ENCODE assay signal across 9 cellular contexts in the genomic region with DNA sequence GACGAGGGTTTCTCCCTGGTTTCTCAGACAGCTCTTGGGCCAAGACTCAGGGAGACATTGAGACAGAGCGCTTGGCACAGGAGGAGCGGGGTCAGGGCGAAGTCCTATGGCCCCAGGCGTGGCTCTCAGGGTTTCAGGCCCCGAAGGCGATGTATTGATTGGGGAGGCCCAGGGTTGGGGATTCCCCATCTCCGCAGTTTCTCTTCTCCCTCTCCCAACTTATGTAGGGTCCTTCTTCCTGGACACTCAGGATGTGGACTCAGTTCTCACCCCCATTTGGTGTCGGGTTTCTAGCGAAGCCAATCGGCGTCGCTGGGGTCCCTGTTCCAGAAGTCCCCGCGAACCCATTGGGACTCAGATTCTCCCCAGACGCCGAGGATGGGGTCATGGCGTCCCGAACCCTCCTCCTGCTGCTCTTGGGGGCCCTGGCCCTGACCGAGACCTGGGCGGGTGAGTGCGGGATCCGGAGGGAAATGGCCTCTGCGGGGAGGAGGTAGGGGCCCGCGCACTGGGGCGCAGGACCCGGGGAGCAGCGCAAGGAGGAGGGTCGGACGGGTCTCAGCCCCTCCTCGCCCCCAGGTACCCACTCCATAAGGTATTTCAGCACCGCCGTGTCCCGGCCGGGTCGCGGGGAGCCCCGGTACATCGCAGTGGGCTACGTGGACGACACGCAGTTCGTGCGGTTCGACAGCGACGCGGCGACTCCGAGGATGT. TPM values are rescaled to one million over a fixed set of nuclear protein-coding genes. Genes with fewer than 3 reads are reported as not detected.
DNase-seq lines count a peak whose midpoint lies in the region; ATAC-seq, FAIRE-seq and TF ChIP-seq lines count a peak whose summit lies in the region.
"Had no signal": no experiment of that assay in that cellular context is flagged by ENCODE, and none has a peak within 500 bp of the region (broad histone marks: within the 10 kb centered on the region; RNA-seq: fewer than 3 reads in every experiment).

No MANE protein-coding gene starts in this region.

- peaks cover 23 to 31% (median 27%) of the 10 kb centered on the region in 10 experiments for H3K4me1 ChIP-seq in BLaER1 treated with 17β-estradiol and CSF1 and Interleukin-3, amounts not matched to agents 10 nM and 100 nM
- peaks cover 9% of the 10 kb centered on the region for H3K4me1 ChIP-seq in endothelial cell of umbilical vein (ENCODE audit: control insufficient read depth, extremely low read depth, insufficient read depth, low read length)
- no peaks in the 10 kb centered on the region for H3K4me1 ChIP-seq in neuronal stem cell (ENCODE audit: control insufficient read depth in 2 of 2, insufficient read depth in 1 of 2, low read depth in 1 of 2, low read length in 2 of 2)
- no peaks in the 10 kb centered on the region for H3K4me1 ChIP-seq in neural progenitor cell
- H3K4me1 ChIP-seq in PC-3 (ENCODE audit: insufficient read depth, low read length) = no peaks in the 10 kb centered on the region

- WGBS in neuronal stem cell (ENCODE audit: extremely low coverage in 2 of 2, insufficient read length in 2 of 2, insufficient replicate concordance in 1 of 2), 2 donors = no CpG with 5 or more reads among the region's 51 CpGs

- no peaks in the 10 kb centered on the region for H3K9me2 ChIP-seq in PC-3 (replicated peaks; ENCODE audit: low read length)

- H3K27me3 ChIP-seq in BLaER1 treated with 17β-estradiol and CSF1 and Interleukin-3, amounts not matched to agents 10 nM and 100 nM = no peaks in the 10 kb centered on the region; a peak in 1 of 22 replicates
- peaks cover 4% of the 10 kb centered on the region for H3K27me3 ChIP-seq in H7 (ENCODE audit: control insufficient read depth, insufficient read depth, low read length)
- peaks cover 0 to 2% of the 10 kb centered on the region in 2 experiments for H3K27me3 ChIP-seq in endothelial cell of umbilical vein (ENCODE audit: control insufficient read depth in 2 of 2, insufficient read depth in 2 of 2, low read length in 2 of 2)
- peaks cover 0 to 8% (median 2%) of the 10 kb centered on the region in 3 experiments for H3K27me3 ChIP-seq in neuronal stem cell (ENCODE audit: control insufficient read depth in 3 of 3, insufficient read depth in 3 of 3, low read depth in 1 of 3, low read length in 3 of 3)
- peaks cover 10% of the 10 kb centered on the region for H3K27me3 ChIP-seq in neural progenitor cell
- H3K27me3 ChIP-seq in PC-3 (ENCODE audit: low read length) = no peaks in the 10 kb centered on the region

- no peaks in the 10 kb centered on the region for H3K9me1 ChIP-seq in endothelial cell of umbilical vein (replicated peaks; ENCODE audit: control insufficient read depth, extremely low read depth, insufficient read depth, low read length)

- H2AK5ac ChIP-seq in neuronal stem cell (ENCODE audit: low read depth, low read length) = no peak overlapping the region

- peak overlapping the region; percentile 17 for H4K8ac ChIP-seq in neuronal stem cell (ENCODE audit: low read depth, low read length)

- H3K18ac ChIP-seq in neuronal stem cell (ENCODE audit: low read length) = no peak overlapping the region

- peak overlapping the region; percentile 86 to 97 (median 95) for H3K9ac ChIP-seq in BLaER1 treated with 17β-estradiol and CSF1 and Interleukin-3, amounts not matched to agents 10 nM and 100 nM
- H3K9ac ChIP-seq in endothelial cell of umbilical vein (replicated peaks; ENCODE audit: extremely low read depth, insufficient read depth, low read length) = peak overlapping the region; percentile 75
- H3K9ac ChIP-seq in neuronal stem cell (ENCODE audit: low read depth, low read length, poor library complexity) = peak overlapping the region; percentile 21
- H3K9ac ChIP-seq in neural progenitor cell = no peak overlapping the region
- H3K9ac ChIP-seq in PC-3 (ENCODE audit: low read length) = no peak overlapping the region

- dilution Hi-C loops in endothelial cell of umbilical vein (cut with MboI; ENCODE audit: extremely low pct_ligation_motif_present, low sequenced_read_pairs) = no loop called here

- no peak for TF ChIP-seq POLR2A in endothelial cell of umbilical vein (IDR thresholded peaks at IDR 0.05; ENCODE audit: low read depth, low read length)

- H2AFZ ChIP-seq in endothelial cell of umbilical vein (ENCODE audit: low read depth, low read length) = peak overlapping the region; percentile 99
- H2AFZ ChIP-seq in neuronal stem cell (ENCODE audit: low read length) = peak overlapping the region; percentile 7
- no peak overlapping the region for H2AFZ ChIP-seq in neural progenitor cell (replicated peaks)
- H2AFZ ChIP-seq in PC-3 (ENCODE audit: low read length) = no peak overlapping the region

- H2BK120ac ChIP-seq in neuronal stem cell (ENCODE audit: low read depth, low read length) = no peak overlapping the region

- CTCF ChIA-PET in endothelial cell of umbilical vein (lab: Charles Lee) (interaction anchor here (1.1 to 1.2 kb wide), 2 partner anchors 177 to 188 kb away, joined by 3 to 4 read pairs; no protein-coding TSS in a partner anchor), PC-3 (lab: Charles Lee) (no interaction called here)

- H3K9me3 ChIP-seq in BLaER1 treated with 17β-estradiol and CSF1 and Interleukin-3, amounts not matched to agents 10 nM and 100 nM (replicated peaks in 1 of 11) = no peaks in the 10 kb centered on the region
- H3K9me3 ChIP-seq in endothelial cell of umbilical vein (replicated peaks; ENCODE audit: control insufficient read depth, insufficient read depth, low read length) = no peaks in the 10 kb centered on the region
- H3K9me3 ChIP-seq in neuronal stem cell (replicated peaks in 1 of 2; ENCODE audit: control insufficient read depth in 2 of 2, insufficient read depth in 1 of 2, low read depth in 1 of 2, low read length in 2 of 2) = no peaks in the 10 kb centered on the region
- H3K9me3 ChIP-seq in neural progenitor cell (ENCODE audit: low read depth) = no peaks in the 10 kb centered on the region
- no peaks in the 10 kb centered on the region for H3K9me3 ChIP-seq in PC-3 (ENCODE audit: low read length)

- H3K4me2 ChIP-seq in BLaER1 treated with 17β-estradiol and CSF1 and Interleukin-3, amounts not matched to agents 10 nM and 100 nM = peak overlapping the region; percentile 82 to 99 (median 94)
- H3K4me2 ChIP-seq in endothelial cell of umbilical vein (ENCODE audit: insufficient read depth, low read length) = peak overlapping the region; percentile 78
- peak overlapping the region; percentile 40 for H3K4me2 ChIP-seq in neuronal stem cell (ENCODE audit: insufficient read depth, low read length, poor library complexity, severe bottlenecking)
- no peak overlapping the region for H3K4me2 ChIP-seq in neural progenitor cell
- no peak overlapping the region for H3K4me2 ChIP-seq in PC-3 (ENCODE audit: low read length)

- H3K27ac ChIP-seq in BLaER1 treated with 17β-estradiol and CSF1 and Interleukin-3, amounts not matched to agents 10 nM and 100 nM = peak overlapping the region; percentile 90 to 98 (median 95)
- peak overlapping the region; percentile 63 for H3K27ac ChIP-seq in endothelial cell of umbilical vein (ENCODE audit: insufficient read depth, low read depth, low read length)
- no peak overlapping the region for H3K27ac ChIP-seq in neuronal stem cell (replicated peaks; ENCODE audit: low read length)
- H3K27ac ChIP-seq in neural progenitor cell = no peak overlapping the region
- H3K27ac ChIP-seq in PC-3 (ENCODE audit: low read length) = no peak overlapping the region

- no peak overlapping the region for H2BK15ac ChIP-seq in neuronal stem cell (ENCODE audit: low read length)

- TF ChIP-seq CTCF in endothelial cell of umbilical vein (IDR thresholded peaks at IDR 0.05; ENCODE audit: extremely low read depth in 1 of 2, insufficient read depth in 1 of 2, low read depth in 1 of 2, low read length in 2 of 2) (no peak), neural progenitor cell (IDR thresholded peaks at IDR 0.05) (no peak), PC-3 (conservative IDR thresholded peaks at IDR 0.05; ENCODE audit: low read depth, low read length) (no peak)

- POLR2A ChIA-PET in endothelial cell of umbilical vein (lab: Charles Lee) = no interaction called here
- POLR2A ChIA-PET in PC-3 (lab: Charles Lee; ENCODE audit: unreplicated experiment) = no interaction called here

- peaks cover 4% of the 10 kb centered on the region for H3K27me3 Mint-ChIP-seq in T-helper 1 cell treated with Interleukin-12 subunit alpha and Interleukin-12 subunit beta and Interleukin-4 antibody, amounts not matched to agents 30 μg/mL and 1 μg/mL, for 36 hours (ENCODE audit: low read depth)
- H3K27me3 Mint-ChIP-seq in neural progenitor cell (ENCODE audit: insufficient read depth, low read depth) = peaks cover 3% of the 10 kb centered on the region

- no peak overlapping the region for H3K4ac ChIP-seq in neuronal stem cell (ENCODE audit: low read length)

- H3F3A ChIP-seq in neural progenitor cell (ENCODE audit: low read depth) = no peaks in the 10 kb centered on the region
- H3F3A ChIP-seq in PC-3 (ENCODE audit: low read length, unreplicated experiment) = no peaks in the 10 kb centered on the region

- no peak overlapping the region for H4K91ac ChIP-seq in neuronal stem cell (ENCODE audit: low read depth, low read length, poor library complexity)

- peak overlapping the region; percentile 98 for H3K27ac Mint-ChIP-seq in T-helper 1 cell treated with Interleukin-12 subunit alpha and Interleukin-12 subunit beta and Interleukin-4 antibody, amounts not matched to agents 30 μg/mL and 1 μg/mL, for 36 hours
- H3K27ac Mint-ChIP-seq in neural progenitor cell = no peak overlapping the region

- peak overlapping the region; percentile 72 to 84 (median 75) for H3K4me3 ChIP-seq in BLaER1 treated with 17β-estradiol and CSF1 and Interleukin-3, amounts not matched to agents 10 nM and 100 nM
- H3K4me3 ChIP-seq in H7 (ENCODE audit: insufficient read depth, low read depth, low read length) (peak overlapping the region; percentile 42), endothelial cell of umbilical vein (replicated peaks in 1 of 3; ENCODE audit: insufficient read depth in 1 of 3, low read depth in 1 of 3, low read length in 3 of 3) (peak overlapping the region; percentile 67 to 74 (median 70)), neuronal stem cell (ENCODE audit: low read length in 2 of 2) (peak overlapping the region in 1 of 2 donors; percentile 69), neural progenitor cell (no peak overlapping the region), PC-3 (ENCODE audit: low read length) (no peak overlapping the region)

- no TSS peak for BruUV-seq in endothelial cell of umbilical vein (replicated peaks; lab: Mats Ljungman, UMichigan)
- no TSS peak for BruUV-seq in PC-3 (replicated peaks; lab: Mats Ljungman, UMichigan)

- H3K36me3 Mint-ChIP-seq in T-helper 1 cell treated with Interleukin-12 subunit alpha and Interleukin-12 subunit beta and Interleukin-4 antibody, amounts not matched to agents 30 μg/mL and 1 μg/mL, for 36 hours (ENCODE audit: low read depth) = peaks cover 18% of the 10 kb centered on the region
- H3K36me3 Mint-ChIP-seq in neural progenitor cell = no peaks in the 10 kb centered on the region

- no peaks in the 10 kb centered on the region for H3K79me1 ChIP-seq in neuronal stem cell (ENCODE audit: low read depth, low read length)

- intact Hi-C loops in endothelial cell of umbilical vein (cut with micrococcal nuclease) = loop anchor here (2.0 kb wide), 1 partner anchor 39 kb away; no protein-coding TSS in a partner anchor
- intact Hi-C loops in PC-3 (cut with micrococcal nuclease) = no loop called here

- no peak overlapping the region for H3K14ac ChIP-seq in neuronal stem cell (ENCODE audit: low read length)

- H3K9me3 Mint-ChIP-seq in T-helper 1 cell treated with Interleukin-12 subunit alpha and Interleukin-12 subunit beta and Interleukin-4 antibody, amounts not matched to agents 30 μg/mL and 1 μg/mL, for 36 hours = no peaks in the 10 kb centered on the region
- H3K9me3 Mint-ChIP-seq in neural progenitor cell = peaks cover 7% of the 10 kb centered on the region

- FAIRE-seq in endothelial cell of umbilical vein (lab: Jason Lieb, UNC) = no peak
- FAIRE-seq: colon had no signal

- H3K4me1 Mint-ChIP-seq in T-helper 1 cell treated with Interleukin-12 subunit alpha and Interleukin-12 subunit beta and Interleukin-4 antibody, amounts not matched to agents 30 μg/mL and 1 μg/mL, for 36 hours (ENCODE audit: low read depth) = peaks cover 29% of the 10 kb centered on the region
- H3K4me1 Mint-ChIP-seq in neural progenitor cell = no peaks in the 10 kb centered on the region

- H3K23ac ChIP-seq in neuronal stem cell (ENCODE audit: low read depth, low read length, poor library complexity) = no peak overlapping the region

- H3K79me2 ChIP-seq in endothelial cell of umbilical vein (ENCODE audit: control insufficient read depth, insufficient read depth, low read length) = no peaks in the 10 kb centered on the region
- no peaks in the 10 kb centered on the region for H3K79me2 ChIP-seq in neural progenitor cell (ENCODE audit: low read depth)
- H3K79me2 ChIP-seq in PC-3 (ENCODE audit: low read length) = no peaks in the 10 kb centered on the region

- H3K4me3 Mint-ChIP-seq in T-helper 1 cell treated with Interleukin-12 subunit alpha and Interleukin-12 subunit beta and Interleukin-4 antibody, amounts not matched to agents 30 μg/mL and 1 μg/mL, for 36 hours = peak overlapping the region; percentile 92
- H3K4me3 Mint-ChIP-seq in neural progenitor cell = no peak overlapping the region

- ATAC-seq in HG03108 (IDR thresholded peaks at IDR 0.05; ENCODE audit: unreplicated experiment) = no peak
- no peak for ATAC-seq in PC-3

- peak; percentile 41 for DNase-seq in H7
- DNase-seq in endothelial cell of umbilical vein (ENCODE audit: low read depth, low spot score) = no peak
- DNase-seq in neuronal stem cell (ENCODE audit: low spot score) = no peak
- DNase-seq in neural progenitor cell (ENCODE audit: low spot score) = no peak
- DNase-seq in PC-3 = no peak

- no peaks in the 10 kb centered on the region for H4K20me1 ChIP-seq in BLaER1 treated with 17β-estradiol and CSF1 and Interleukin-3, amounts not matched to agents 10 nM and 100 nM
- H4K20me1 ChIP-seq in endothelial cell of umbilical vein (replicated peaks; ENCODE audit: control insufficient read depth, extremely low read depth, insufficient read depth, low read length) = no peaks in the 10 kb centered on the region
- H4K20me1 ChIP-seq in neural progenitor cell (ENCODE audit: low read depth) = no peaks in the 10 kb centered on the region
- no peaks in the 10 kb centered on the region for H4K20me1 ChIP-seq in PC-3 (ENCODE audit: low read length)

- no peak overlapping the region for H2BK12ac ChIP-seq in neuronal stem cell (ENCODE audit: low read length)

- no peak overlapping the region for H2BK5ac ChIP-seq in neuronal stem cell (ENCODE audit: low read length)

- H3K36me3 ChIP-seq in BLaER1 treated with 17β-estradiol and CSF1 and Interleukin-3, amounts not matched to agents 10 nM and 100 nM = no peaks in the 10 kb centered on the region
- H3K36me3 ChIP-seq in H7 (replicated peaks; ENCODE audit: control insufficient read depth, insufficient read depth, low read length) = no peaks in the 10 kb centered on the region
- H3K36me3 ChIP-seq in endothelial cell of umbilical vein (ENCODE audit: control insufficient read depth in 2 of 2, extremely low read depth in 1 of 2, insufficient read depth in 2 of 2, low read length in 2 of 2) = no peaks in the 10 kb centered on the region
- H3K36me3 ChIP-seq in neuronal stem cell (replicated peaks in 1 of 2; ENCODE audit: control insufficient read depth in 2 of 2, insufficient read depth in 2 of 2, low read length in 2 of 2) = no peaks in the 10 kb centered on the region
- no peaks in the 10 kb centered on the region for H3K36me3 ChIP-seq in neural progenitor cell
- H3K36me3 ChIP-seq in PC-3 (ENCODE audit: low read depth, low read length) = no peaks in the 10 kb centered on the region

RNA-seq across cellular contexts. Expression of a gene that starts 16.1 kb away (rescaled TPM):
- 55.5 and 73.8 TPM in 2 replicates for total RNA-seq in H7 (2014; rRNA removed; shearing (Covaris generic))
- total RNA-seq in endothelial cell of umbilical vein (153 and 294 TPM in 2 replicates), neural progenitor cell (ENCODE audit: low replicate concordance) (107 and 278 TPM in 2 replicates), PC-3 (2014; rRNA removed) (426 and 435 TPM in 2 replicates)
- 822 and 905 TPM in 2 replicates for polyA plus RNA-seq in endothelial cell of umbilical vein
- polyA plus RNA-seq in endothelial cell of umbilical vein (2011; cell fraction: cytosol; rRNA removed) = 512 and 643 TPM in 2 replicates
- polyA plus RNA-seq in endothelial cell of umbilical vein (2011; cell fraction: nucleus; rRNA removed) = 369 and 390 TPM in 2 replicates
- polyA plus RNA-seq in endothelial cell of umbilical vein (2012) = 170 and 221 TPM in 2 replicates
- polyA minus RNA-seq in endothelial cell of umbilical vein = 325 and 350 TPM in 2 replicates
- polyA minus RNA-seq in endothelial cell of umbilical vein (2011; cell fraction: cytosol; rRNA and poly(A)+ RNA removed) = 182 TPM
- polyA minus RNA-seq in endothelial cell of umbilical vein (2011; cell fraction: nucleus; rRNA and poly(A)+ RNA removed) = 53.4 and 89.2 TPM in 2 replicates
- polyA plus RNA-seq in neuronal stem cell (2013, experiment 1 of 2) = 143 TPM
- polyA plus RNA-seq in neuronal stem cell (2013, experiment 2 of 2) = 141 TPM

Comparison
In these comparisons a context has a peak if more than half of its experiments do, and no peak if none do; other contexts are left out.
1. H3K27ac ChIP-seq: peak in BLaER1 treated with 17β-estradiol and CSF1 and Interleukin-3, amounts not matched to agents 10 nM and 100 nM (11 of 11) and endothelial cell of umbilical vein (single experiment); none in neuronal stem cell (single experiment), neural progenitor cell (single experiment) and PC-3 (single experiment).
2. H3K4me2 ChIP-seq: peak in BLaER1 treated with 17β-estradiol and CSF1 and Interleukin-3, amounts not matched to agents 10 nM and 100 nM (11 of 11), endothelial cell of umbilical vein (single experiment) and neuronal stem cell (single experiment); none in neural progenitor cell (single experiment) and PC-3 (single experiment).
3. H3K4me3 ChIP-seq: peak in BLaER1 treated with 17β-estradiol and CSF1 and Interleukin-3, amounts not matched to agents 10 nM and 100 nM (10 of 10), H7 (single experiment) and endothelial cell of umbilical vein (3 of 3); none in neural progenitor cell (single experiment) and PC-3 (single experiment).
4. H3K9ac ChIP-seq: peak in BLaER1 treated with 17β-estradiol and CSF1 and Interleukin-3, amounts not matched to agents 10 nM and 100 nM (11 of 11), endothelial cell of umbilical vein (single experiment) and neuronal stem cell (single experiment); none in neural progenitor cell (single experiment) and PC-3 (single experiment).
5. H2AFZ ChIP-seq: peak in endothelial cell of umbilical vein (single experiment) and neuronal stem cell (single experiment); none in neural progenitor cell (single experiment) and PC-3 (single experiment).